In the genomic region with DNA sequence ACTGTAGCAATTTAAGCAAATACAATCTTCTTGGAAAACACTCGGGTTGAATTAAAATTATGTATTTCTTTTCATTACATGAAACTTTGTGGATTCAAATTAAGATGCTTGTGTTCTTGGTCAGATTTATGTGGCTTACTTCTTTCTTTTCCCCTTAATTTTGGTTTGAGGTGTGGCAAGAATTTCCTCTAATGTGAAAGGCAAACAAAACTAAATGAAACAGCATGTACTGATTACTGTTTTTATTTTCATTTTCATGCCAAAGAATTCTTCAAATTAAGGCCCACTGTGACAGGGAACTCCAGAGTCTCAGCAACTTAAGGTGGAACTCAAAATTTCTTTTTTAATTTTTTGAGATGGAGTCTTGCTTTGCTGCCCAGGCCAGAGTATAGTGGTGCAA, we compare ENCODE assay signal across 15 cellular contexts. TPM values are rescaled to one million over a fixed set of nuclear protein-coding genes. Genes with fewer than 3 reads are reported as not detected.
DNase-seq lines count a peak whose midpoint lies in the region; TF ChIP-seq lines count a peak whose summit lies in the region.
"Had no signal": no experiment of that assay in that cellular context is flagged by ENCODE, and none has a peak within 500 bp of the region (broad histone marks: within the 10 kb centered on the region; RNA-seq: fewer than 3 reads in every experiment).

Gene OMD, minus strand, starts transcription at position 132 of the 400 bp plus-strand sequence. CDS start 6,913 bp downstream, outside the sequence.

- DNase-seq in SJSA1 (ENCODE audit: low read depth in 1 of 2, low spot score in 2 of 2) (peak in 1 of 2 experiments; percentile 21), fibroblast of lung (ENCODE audit: low read depth in 2 of 2) (peak in 1 of 2 donors; percentile 14), ovary (no peak), uterus (no peak), glomerular visceral epithelial cell (ENCODE audit: extremely low spot score) (no peak), NCI-H1436 treated with DMSO at 0.1 percent for 48 hours (lab: John Stamatoyannopoulos, UW) (no peak), spleen (no peak)
- DNase-seq: activated T-cell treated with anti-CD3 and anti-CD28 coated beads for 4 hours; GDM1; pancreas; stimulated activated CD4-positive, alpha-beta T cell treated with anti-CD3 and anti-CD28 coated beads, Interleukin-4, amount 100 ng/mL, for 1 hour; stimulated activated naive B cell treated with anti-CD40 and anti-IgM and Interleukin-4, amounts not matched to agents 10 μg/mL and 1 μg/mL and 100 μg/mL, for 72 hours had no signal

- no peak within 1 kb of the TSS for H3K4me3 ChIP-seq in SJSA1
- H3K4me3 ChIP-seq in fibroblast of lung (replicated peaks in 1 of 4; ENCODE audit: control extremely low read depth in 1 of 4, insufficient read depth in 1 of 4, low read depth in 3 of 4, low read length in 4 of 4): no peak within 1 kb of the TSS
- peak within 1 kb of the TSS; percentile 13 for H3K4me3 ChIP-seq in ovary
- H3K4me3 ChIP-seq in uterus: peak within 1 kb of the TSS; percentile 8 to 12
- H3K4me3 ChIP-seq in spleen: no peak within 1 kb of the TSS
- H3K4me3 ChIP-seq: HAP-1, lung had no signal

- intact Hi-C loops in ovary (cut with DNase I): no loop called here
- intact Hi-C loops in uterus (cut with DNase I; ENCODE audit: low total_unique reads): no loop called here
- intact Hi-C loops in spleen (cut with DNase I; ENCODE audit: low total_unique reads): no loop called here

- TF ChIP-seq EP300 in ovary (IDR thresholded peaks at IDR 0.05): no peak

- 5 to 11% (median 9%) methylated on average over 1 of the region's 1 CpG for WGBS in ovary, 3 donors
- 56 to 93% (median 80%) methylated on average over 1 of the region's 1 CpG for WGBS in spleen, 5 donors

- TF ChIP-seq POLR2A in ovary (IDR thresholded peaks at IDR 0.05) (no peak), uterus (IDR thresholded peaks at IDR 0.05) (no peak), spleen (IDR thresholded peaks at IDR 0.05) (no peak)

- H3K27ac ChIP-seq in SJSA1 (peak within 1 kb of the TSS; percentile 43; the same call in 1 of the 2 replicates), fibroblast of lung (ENCODE audit: insufficient read depth, low read length) (no peak within 1 kb of the TSS), ovary (peak within 1 kb of the TSS; percentile 18 to 60), uterus (peak within 1 kb of the TSS; percentile 73 to 79), spleen (no peak within 1 kb of the TSS)
- H3K27ac ChIP-seq: pancreas had no signal

- peak within 1 kb of the TSS; percentile 26 for H3K4me2 ChIP-seq in fibroblast of lung (ENCODE audit: extremely low read depth, insufficient read depth, low read length)

- TF ChIP-seq CTCF in fibroblast of lung (conservative IDR thresholded peaks at IDR 0.05 in 1 of 2, IDR thresholded peaks at IDR 0.05 in 1 of 2; ENCODE audit: low read depth in 1 of 2, low read length in 2 of 2): no peak
- no peak for TF ChIP-seq CTCF in ovary (IDR thresholded peaks at IDR 0.05)
- TF ChIP-seq CTCF in uterus (IDR thresholded peaks at IDR 0.05): no peak
- TF ChIP-seq CTCF in spleen (IDR thresholded peaks at IDR 0.05 in 8 of 11, conservative IDR thresholded peaks at IDR 0.05 in 3 of 11): no peak

- no peaks in the 10 kb centered on the region for H3K9me3 ChIP-seq in SJSA1 (replicated peaks)
- H3K9me3 ChIP-seq in fibroblast of lung (ENCODE audit: control insufficient read depth, insufficient read depth, low read depth, low read length): no peaks in the 10 kb centered on the region
- H3K9me3 ChIP-seq in ovary: no peaks in the 10 kb centered on the region
- H3K9me3 ChIP-seq in uterus: no peaks in the 10 kb centered on the region
- H3K9me3 ChIP-seq in spleen: no peaks in the 10 kb centered on the region
- H3K9me3 ChIP-seq: HAP-1, pancreas had no signal

- H3K9ac ChIP-seq in fibroblast of lung (ENCODE audit: insufficient read depth, low read length): no peak within 1 kb of the TSS

- H3K79me2 ChIP-seq in fibroblast of lung (ENCODE audit: control insufficient read depth, insufficient read depth, low read length): no peaks in the 10 kb centered on the region

- no peaks in the 10 kb centered on the region for H4K20me1 ChIP-seq in fibroblast of lung (ENCODE audit: control insufficient read depth, extremely low read depth, insufficient read depth, low read length)

- no peak within 1 kb of the TSS for H2AFZ ChIP-seq in fibroblast of lung (ENCODE audit: low read length)

- H3K4me1 ChIP-seq in SJSA1 (replicated peaks): peaks cover 21% of the 10 kb centered on the region
- no peaks in the 10 kb centered on the region for H3K4me1 ChIP-seq in fibroblast of lung (ENCODE audit: control insufficient read depth, extremely low read depth, insufficient read depth, low read length)
- peaks cover 8% of the 10 kb centered on the region for H3K4me1 ChIP-seq in ovary (ENCODE audit: insufficient read depth)
- peaks cover 0 to 9% of the 10 kb centered on the region in 2 donors for H3K4me1 ChIP-seq in uterus
- no peaks in the 10 kb centered on the region for H3K4me1 ChIP-seq in spleen
- H3K4me1 ChIP-seq: pancreas had no signal

- H3K36me3 ChIP-seq in SJSA1: no peaks in the 10 kb centered on the region
- no peaks in the 10 kb centered on the region for H3K36me3 ChIP-seq in fibroblast of lung (ENCODE audit: control insufficient read depth, insufficient read depth, low read length)
- no peaks in the 10 kb centered on the region for H3K36me3 ChIP-seq in ovary
- no peaks in the 10 kb centered on the region for H3K36me3 ChIP-seq in uterus
- no peaks in the 10 kb centered on the region for H3K36me3 ChIP-seq in spleen
- H3K36me3 ChIP-seq: HAP-1, pancreas had no signal

- H3K27me3 ChIP-seq in SJSA1 (replicated peaks) (no peaks in the 10 kb centered on the region), fibroblast of lung (ENCODE audit: control insufficient read depth, insufficient read depth, low read length) (no peaks in the 10 kb centered on the region), ovary (no peaks in the 10 kb centered on the region), uterus (no peaks in the 10 kb centered on the region), spleen (replicated peaks in 1 of 7) (no peaks in the 10 kb centered on the region)
- H3K27me3 ChIP-seq: pancreas had no signal

RNA-seq across cellular contexts. Expression of gene OMD, which starts in this region (rescaled TPM):
- 0.37 and 0.81 TPM in 2 replicates for total RNA-seq in SJSA1 (2014; rRNA removed; shearing (Covaris generic))
- total RNA-seq in fibroblast of lung: under 0.01 and 0.17 TPM in 2 replicates
- 0.07 TPM in 2 replicates for polyA plus RNA-seq in fibroblast of lung
- 0.08 TPM in 1 of 2 replicates, not detected in the other for polyA plus RNA-seq in fibroblast of lung (2012)
- not detected in 2 replicates for polyA minus RNA-seq in fibroblast of lung (ENCODE audit: low replicate concordance)
- 10 to 100 TPM in 6 of 7 donors, 1 to 10 TPM in 1; 2.1 to 32.6 (median 18.9) TPM for total RNA-seq in ovary
- polyA plus RNA-seq in ovary: 10 to 100 TPM; 18.6 to 29.5 TPM
- total RNA-seq in uterus: 10 to 100 TPM in 2 of 4 donors, 1 to 10 TPM in 2; 8.5 to 24.4 (median 11.1) TPM
- under 1 TPM in 6 of 7 donors, not detected in 1; 0.10 to 0.85 (median 0.57) TPM for total RNA-seq in spleen
- polyA plus RNA-seq in spleen: 1 to 10 TPM in 1 of 3 donors, under 1 TPM in 2; 0.28 to 1.0 (median 0.61) TPM
- total RNA-seq: M059J had no signal

Comparison
In these comparisons a context has a peak if more than half of its experiments do, and no peak if none do; other contexts are left out.
1. RNA of gene OMD (polyA plus RNA-seq): 18.6 to 29.5 TPM in ovary; 0.28 to 1.0 TPM in spleen and 0.07 to 0.08 TPM in fibroblast of lung; every median in the first group is over 4 times any median in the second.
2. H3K27ac ChIP-seq: peak in SJSA1 (single experiment), ovary (2 of 2) and uterus (2 of 2); none in fibroblast of lung (single experiment) and spleen (0 of 8).
3. H3K4me3 ChIP-seq: peak in ovary (single experiment) and uterus (2 of 2); none in SJSA1 (single experiment), fibroblast of lung (0 of 4) and spleen (0 of 8).